ENCODE assay signal across 30 cellular contexts in the genomic region with DNA sequence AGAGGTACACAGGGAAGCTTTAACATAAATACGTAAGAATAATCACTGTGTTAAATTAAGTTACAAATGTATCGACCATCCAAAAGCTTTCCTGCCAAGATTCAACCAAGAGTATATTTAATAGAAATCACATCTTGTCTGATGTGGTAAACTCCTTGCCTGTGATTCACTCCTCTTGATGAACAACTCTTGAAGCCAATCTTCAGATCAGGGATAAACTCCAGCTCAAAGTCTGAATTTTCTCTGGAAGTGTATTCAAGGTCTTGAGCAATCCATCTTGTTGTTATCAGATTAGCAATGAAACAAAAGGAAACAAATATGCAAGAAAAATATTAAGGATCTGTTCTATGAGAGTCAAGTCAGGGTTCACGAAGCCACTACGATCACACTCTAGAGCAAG.
"Had no signal": no experiment of that assay in that cellular context is flagged by ENCODE, and none has a peak within 500 bp of the region (broad histone marks: within the 10 kb centered on the region; RNA-seq: fewer than 3 reads in every experiment).

No MANE protein-coding gene starts in this region.

- H3K4me3 Mint-ChIP-seq: dendritic cell treated with granulocyte-macrophage colony-stimulating factor and Interleukin-4, amounts not matched to agents 40 ng/mL and 50 ng/mL, for 4 days; effector memory CD8-positive, alpha-beta T cell; endodermal cell had no signal

- H3K9me3 Mint-ChIP-seq: dendritic cell treated with granulocyte-macrophage colony-stimulating factor and Interleukin-4, amounts not matched to agents 40 ng/mL and 50 ng/mL, for 4 days; endodermal cell had no signal

- H3K27ac ChIP-seq: colonic mucosa, coronary artery, dorsolateral prefrontal cortex, epithelial cell of prostate, esophagus muscularis mucosa, esophagus squamous epithelium, foreskin keratinocyte, gastrocnemius medialis, gastroesophageal sphincter, heart left ventricle, heart right ventricle, hepatocyte had no signal

- H3K27me3 Mint-ChIP-seq: dendritic cell treated with granulocyte-macrophage colony-stimulating factor and Interleukin-4, amounts not matched to agents 40 ng/mL and 50 ng/mL, for 4 days; effector memory CD8-positive, alpha-beta T cell had no signal

- H3K4me3 ChIP-seq: colonic mucosa, coronary artery, dorsolateral prefrontal cortex, esophagus muscularis mucosa, esophagus squamous epithelium, gastrocnemius medialis, gastroesophageal sphincter, heart left ventricle, heart right ventricle, hepatocyte had no signal

- H3K4me1 Mint-ChIP-seq: endodermal cell had no signal

- H3K79me2 ChIP-seq: hepatocyte had no signal

- H3K4me1 ChIP-seq: colonic mucosa, esophagus muscularis mucosa, esophagus squamous epithelium, foreskin keratinocyte, gastrocnemius medialis, gastroesophageal sphincter, heart left ventricle, heart right ventricle had no signal

- H2AFZ ChIP-seq: hepatocyte had no signal

- H3K9me3 ChIP-seq: colonic mucosa, esophagus muscularis mucosa, esophagus squamous epithelium, gastrocnemius medialis, gastroesophageal sphincter, heart left ventricle had no signal

- H3K27ac Mint-ChIP-seq: dendritic cell treated with granulocyte-macrophage colony-stimulating factor and Interleukin-4, amounts not matched to agents 40 ng/mL and 50 ng/mL, for 4 days; effector memory CD8-positive, alpha-beta T cell; endodermal cell had no signal

- H3K36me3 ChIP-seq: colonic mucosa, esophagus muscularis mucosa, esophagus squamous epithelium, gastrocnemius medialis, gastroesophageal sphincter, heart left ventricle, heart right ventricle had no signal

- DNase-seq: colonic mucosa; cortex of kidney; dermis blood vessel endothelial cell; dorsolateral prefrontal cortex; effector CD4-positive, alpha-beta T cell; effector CD8-positive, alpha-beta T cell; effector memory CD4-positive, alpha-beta T cell; effector memory CD8-positive, alpha-beta T cell; endodermal cell; erythroblast; esophagus squamous epithelium; foreskin fibroblast; foreskin keratinocyte; foreskin melanocyte; gastrocnemius medialis; glutamatergic neuron; head of caudate nucleus; heart left ventricle; heart right ventricle; hippocampal formation had no signal

- ATAC-seq: effector memory CD8-positive, alpha-beta T cell; esophagus mucosa; foreskin keratinocyte; gastrocnemius medialis; gastroesophageal sphincter; heart left ventricle; heart right ventricle had no signal

- H3K4me2 ChIP-seq: hepatocyte had no signal

- FAIRE-seq: endometrium, endothelial cell of umbilical vein, frontal cortex had no signal

- H3K27me3 ChIP-seq: colonic mucosa, esophagus muscularis mucosa, esophagus squamous epithelium, foreskin keratinocyte, gastrocnemius medialis, heart left ventricle, heart right ventricle, hepatocyte had no signal
